ENCODE assay signal across 8 cellular contexts in the genomic region with DNA sequence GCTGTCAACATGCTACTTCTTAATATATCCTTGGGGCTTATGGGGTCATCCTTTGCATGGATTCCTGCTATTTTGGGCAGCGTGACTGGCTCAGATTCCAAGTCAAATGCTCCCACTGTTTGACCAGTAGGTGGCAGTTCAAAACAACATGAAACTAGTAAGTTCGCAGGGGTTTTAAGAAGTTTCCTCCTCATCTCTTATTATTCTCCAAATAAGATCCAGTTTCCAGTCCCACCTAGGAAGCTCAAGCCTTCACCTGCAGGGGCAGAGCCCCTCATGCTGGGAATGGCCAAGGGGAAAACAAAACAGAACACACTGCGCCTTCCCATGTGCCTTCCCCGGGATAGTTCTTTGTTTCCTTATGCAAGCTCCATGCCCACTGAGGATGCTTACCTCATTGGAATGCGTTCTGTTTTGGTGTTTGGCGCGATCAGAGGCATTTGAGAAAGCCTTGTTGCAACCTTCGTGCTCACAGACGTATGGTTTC.
A peak's percentile ranks its signal among the peaks of the same experiment; 100 is the strongest.
DNase-seq lines count a peak whose midpoint lies in the region; ATAC-seq and TF ChIP-seq lines count a peak whose summit lies in the region.

No MANE protein-coding gene starts in this region.

- H3K27ac ChIP-seq in stomach, result peak overlapping the region in 1 of 5 donors; percentile 21

- no peak for TF ChIP-seq POLR2A in stomach (IDR thresholded peaks at IDR 0.05)

- no peak overlapping the region for H3K4me3 ChIP-seq in stomach

- peaks cover 0 to 27% (median 11%) of the 10 kb centered on the region in 4 donors for H3K4me1 ChIP-seq in stomach

- intact Hi-C loops in stomach (cut with DNase I; ENCODE audit: low total_unique reads), result no loop called here

- DNase-seq in D341Med (ENCODE audit: low spot score) (peak; percentile 44), KBM-7 (peak; percentile 50), amniotic epithelial cell (ENCODE audit: low read depth) (peak; percentile 86), hippocampal formation (lab: John Stamatoyannopoulos, UW) (peak; percentile 24 to 74), stomach (no peak)

- no peaks in the 10 kb centered on the region for H3K9me3 ChIP-seq in stomach

- no peak for TF ChIP-seq EP300 in stomach (IDR thresholded peaks at IDR 0.05)

- ATAC-seq in GM18519 (IDR thresholded peaks at IDR 0.05; ENCODE audit: low FRiP score, unreplicated experiment) (no peak), GM18907 (IDR thresholded peaks at IDR 0.05; ENCODE audit: unreplicated experiment) (no peak), HG03571 (IDR thresholded peaks at IDR 0.05; ENCODE audit: unreplicated experiment) (no peak)

- WGBS in stomach, 5 donors, result 44 to 54% (median 50%) methylated on average over 9 of the region's 9 CpGs

- H3K27me3 ChIP-seq in stomach, result no peaks in the 10 kb centered on the region

- peaks cover 0 to 8% (median 4%) of the 10 kb centered on the region in 4 donors for H3K36me3 ChIP-seq in stomach

- peak in 5 of 7 experiments; percentile 8 to 65 (median 49) for TF ChIP-seq CTCF in stomach (IDR thresholded peaks at IDR 0.05)

- in situ Hi-C loops in KBM-7 (cut with MboI; ENCODE audit: low pct_unique_long_range_greater_than_20kb, low sequenced_read_pairs), result no loop called here
